ENCODE assay signal across 10 cellular contexts in genomic region chr19:52492201-52492960, GRCh38. TPM values are rescaled to one million over a fixed set of nuclear protein-coding genes. Genes with fewer than 3 reads are reported as not detected.
DNase-seq lines count a peak whose midpoint lies in the region; ATAC-seq and TF ChIP-seq lines count a peak whose summit lies in the region.
"Had no signal": no experiment of that assay in that cellular context is flagged by ENCODE, and none has a peak within 500 bp of the region (broad histone marks: within the 10 kb centered on the region; RNA-seq: fewer than 3 reads in every experiment).

No MANE protein-coding gene starts in this region.

- no peak overlapping the region for H2AFZ ChIP-seq in osteoblast (ENCODE audit: low read length)

- H3K36me3 ChIP-seq in gastroesophageal sphincter (peaks cover 0 to 21% of the 10 kb centered on the region in 2 donors), osteoblast (ENCODE audit: insufficient read depth, low read length) (no peaks in the 10 kb centered on the region)

- no peak for TF ChIP-seq EP300 in gastroesophageal sphincter (IDR thresholded peaks at IDR 0.05)

- peaks cover 0 to 7% (median 0%) of the 10 kb centered on the region in 3 donors for H3K4me1 ChIP-seq in gastroesophageal sphincter
- H3K4me1 ChIP-seq in osteoblast (ENCODE audit: insufficient read depth, low read length): no peaks in the 10 kb centered on the region

- whole genome bisulfite sequencing in gastroesophageal sphincter (ENCODE audit: low coverage in 1 of 2), 2 donors: 13 to 59% methylated on average over 4 to 11 of the region's 37 CpGs

- no peaks in the 10 kb centered on the region for H3K79me2 ChIP-seq in osteoblast (ENCODE audit: insufficient read depth, low read length)

- no peak for ATAC-seq in gastroesophageal sphincter
- no peak for ATAC-seq in GM18909 (IDR thresholded peaks at IDR 0.05; ENCODE audit: poor library complexity, unreplicated experiment)
- no peak for ATAC-seq in GM18861 (IDR thresholded peaks at IDR 0.05; ENCODE audit: unreplicated experiment)

- DNase-seq in NCI-H345 (lab: John Stamatoyannopoulos, UW): peak; percentile 0
- DNase-seq in NCI-H345 treated with DMSO at 0.1 percent for 48 hours (lab: John Stamatoyannopoulos, UW; ENCODE audit: unreplicated experiment): no peak
- DNase-seq in NCI-H1048 (lab: John Stamatoyannopoulos, UW): peak; percentile 12
- no peak for DNase-seq in osteoblast (ENCODE audit: insufficient read length, low spot score, missing footprints)
- DNase-seq in foreskin melanocyte: no peak
- DNase-seq: NK-92 treated with Interleukin-12 subunit alpha and Interleukin-12 subunit beta, amount 100 ng/mL, for 24 hours had no signal

- no peaks in the 10 kb centered on the region for H3K27me3 ChIP-seq in gastroesophageal sphincter
- H3K27me3 ChIP-seq in osteoblast (ENCODE audit: insufficient read depth, low read length): no peaks in the 10 kb centered on the region

- no peak for TF ChIP-seq POLR2A in gastroesophageal sphincter (IDR thresholded peaks at IDR 0.05)

- TF ChIP-seq CTCF in gastroesophageal sphincter (IDR thresholded peaks at IDR 0.05) (no peak), osteoblast (IDR thresholded peaks at IDR 0.05; ENCODE audit: extremely low read depth, low read depth, low read length) (no peak)

- H3K9me3 ChIP-seq in gastroesophageal sphincter: peaks cover 0 to 77% (median 0%) of the 10 kb centered on the region in 3 donors
- H3K9me3 ChIP-seq in osteoblast (ENCODE audit: low read depth, low read length): no peaks in the 10 kb centered on the region

- H3K4me3 ChIP-seq in gastroesophageal sphincter (peak overlapping the region; percentile 28 to 39), osteoblast (ENCODE audit: insufficient read depth, low read length) (peak overlapping the region; percentile 43)

- H4K20me1 ChIP-seq in osteoblast (ENCODE audit: insufficient read depth, low read length): no peaks in the 10 kb centered on the region

- H3K27ac ChIP-seq in gastroesophageal sphincter: peak overlapping the region in 2 of 4 donors; percentile 12 to 32
- H3K27ac ChIP-seq in osteoblast (ENCODE audit: low read depth, low read length): no peak overlapping the region
- H3K27ac ChIP-seq: KMS-11 had no signal

- peak overlapping the region; percentile 56 for H3K4me2 ChIP-seq in osteoblast (ENCODE audit: insufficient read depth, low read length)
- H3K4me2 ChIP-seq: KMS-11 had no signal

RNA-seq across cellular contexts. Expression of gene ZNF808, which starts 35.1 kb away (rescaled TPM):
- total RNA-seq in gastroesophageal sphincter: 10 to 100 TPM; 13.1 to 33.2 (median 22.2) TPM
- 17.0 and 19.7 TPM in 2 replicates for total RNA-seq in osteoblast

RNA-seq across cellular contexts. Expression of gene ZNF578, which starts 39.0 kb away (rescaled TPM):
- total RNA-seq in gastroesophageal sphincter (1 to 10 TPM; 1.1 to 4.2 (median 2.0) TPM), osteoblast (2.4 and 2.5 TPM in 2 replicates)

Comparison
In these comparisons a context has a peak if more than half of its experiments do, and no peak if none do; other contexts are left out.
1. DNase-seq: peak in NCI-H345 (single experiment) and NCI-H1048 (single experiment); none in NCI-H345 treated with DMSO at 0.1 percent for 48 hours (single experiment), osteoblast (single experiment) and foreskin melanocyte (single experiment).